1 cellular context compared by ENCODE assay signal in genomic region chr17:17783825-17784598, GRCh38.
TF ChIP-seq lines count a peak whose summit lies in the region.

No MANE protein-coding gene starts in this region.

TF ChIP-seq in GM12878, 131 proteins besides CTCF, POLR2A, EP300 and RAD21 (continued from another document and continues in another):
- TF ChIP-seq KLF5 (IDR thresholded peaks at IDR 0.05; ENCODE audit: partially characterized antibody) (no peak), CBX5 (IDR thresholded peaks at IDR 0.05; ENCODE audit: low read depth) (no peak), RELA (IDR thresholded peaks at IDR 0.05; ENCODE audit: borderline replicate concordance, partially characterized antibody) (no peak), NRF1 (conservative IDR thresholded peaks at IDR 0.05; ENCODE audit: low read depth, low read length) (no peak), CEBPZ (IDR thresholded peaks at IDR 0.05; ENCODE audit: low read depth, low read length) (no peak), ZZZ3 (IDR thresholded peaks at IDR 0.05; ENCODE audit: control insufficient read depth, insufficient read length, low read depth) (no peak), ELK1 (IDR thresholded peaks at IDR 0.05; ENCODE audit: low read depth, low read length) (no peak), SP1 (IDR thresholded peaks at IDR 0.05; ENCODE audit: low read depth, low read length) (no peak), PAX8 (IDR thresholded peaks at IDR 0.05) (no peak), SMC3 (IDR thresholded peaks at IDR 0.05; ENCODE audit: borderline replicate concordance, low read length) (0 out of 2 replicates have a peak, but pooled peaks have one; percentile 9), TCF7 (IDR thresholded peaks at IDR 0.05; ENCODE audit: borderline replicate concordance) (no peak), ZBED1 (IDR thresholded peaks at IDR 0.05; ENCODE audit: borderline replicate concordance) (no peak), NR2F1 (conservative IDR thresholded peaks at IDR 0.05) (no peak), GATAD2B (conservative IDR thresholded peaks at IDR 0.05; ENCODE audit: low read depth) (no peak), RAD51 (IDR thresholded peaks at IDR 0.05) (no peak), ASH2L (IDR thresholded peaks at IDR 0.05; ENCODE audit: borderline replicate concordance, low read depth) (no peak), ETV6 (conservative IDR thresholded peaks at IDR 0.05 in 1 of 2, IDR thresholded peaks at IDR 0.05 in 1 of 2; ENCODE audit: borderline replicate concordance in 1 of 2, low read depth in 1 of 2) (no peak), CHD2 (IDR thresholded peaks at IDR 0.05; ENCODE audit: borderline replicate concordance, low read depth, low read length) (no peak), NBN (IDR thresholded peaks at IDR 0.05) (peak; percentile 59; the same call in 1 of the 2 replicates), CREB1 (IDR thresholded peaks at IDR 0.05; ENCODE audit: low read depth) (no peak), POU2F2 (IDR thresholded peaks at IDR 0.05; ENCODE audit: borderline replicate concordance, low read depth, low read length) (no peak), USF1 (IDR thresholded peaks at IDR 0.05; ENCODE audit: borderline replicate concordance, extremely low read length, insufficient read depth, low read depth, low read length) (no peak), RFX5 (IDR thresholded peaks at IDR 0.05; ENCODE audit: low read depth, low read length) (no peak), SMARCA5 (IDR thresholded peaks at IDR 0.05) (no peak), PML (IDR thresholded peaks at IDR 0.05; ENCODE audit: low read length) (no peak), ZNF384 (IDR thresholded peaks at IDR 0.05; ENCODE audit: borderline replicate concordance, low read depth, low read length) (no peak), IKZF1 (conservative IDR thresholded peaks at IDR 0.05) (peak; percentile 71), SUPT20H (IDR thresholded peaks at IDR 0.05; ENCODE audit: borderline replicate concordance, control insufficient read depth, low read depth, low read length) (no peak), KDM1A (IDR thresholded peaks at IDR 0.05; ENCODE audit: borderline replicate concordance) (no peak), BRCA1 (IDR thresholded peaks at IDR 0.05; ENCODE audit: low read depth, low read length) (no peak), RCOR1 (conservative IDR thresholded peaks at IDR 0.05; ENCODE audit: low read depth, low read length) (no peak), CBX3 (IDR thresholded peaks at IDR 0.05; ENCODE audit: borderline replicate concordance, low read depth) (no peak), FOS (IDR thresholded peaks at IDR 0.05; ENCODE audit: borderline replicate concordance, extremely low read depth, insufficient read length) (no peak), WRNIP1 (IDR thresholded peaks at IDR 0.05; ENCODE audit: borderline replicate concordance, low read depth, low read length) (no peak), MEF2B (IDR thresholded peaks at IDR 0.05; ENCODE audit: partially characterized antibody, poor library complexity, severe bottlenecking) (peak; percentile 92), ZSCAN29 (IDR thresholded peaks at IDR 0.05) (no peak), ATF7 (IDR thresholded peaks at IDR 0.05; ENCODE audit: low read depth) (peak; percentile 13; the same call in 1 of the 2 replicates), MYC (IDR thresholded peaks at IDR 0.05; ENCODE audit: insufficient read depth, insufficient read length, insufficient replicate concordance, low read length, severe bottlenecking) (no peak), RUNX3 (IDR thresholded peaks at IDR 0.05; ENCODE audit: low read length) (peak; percentile 39)
- TF ChIP-seq, protein P1, sequence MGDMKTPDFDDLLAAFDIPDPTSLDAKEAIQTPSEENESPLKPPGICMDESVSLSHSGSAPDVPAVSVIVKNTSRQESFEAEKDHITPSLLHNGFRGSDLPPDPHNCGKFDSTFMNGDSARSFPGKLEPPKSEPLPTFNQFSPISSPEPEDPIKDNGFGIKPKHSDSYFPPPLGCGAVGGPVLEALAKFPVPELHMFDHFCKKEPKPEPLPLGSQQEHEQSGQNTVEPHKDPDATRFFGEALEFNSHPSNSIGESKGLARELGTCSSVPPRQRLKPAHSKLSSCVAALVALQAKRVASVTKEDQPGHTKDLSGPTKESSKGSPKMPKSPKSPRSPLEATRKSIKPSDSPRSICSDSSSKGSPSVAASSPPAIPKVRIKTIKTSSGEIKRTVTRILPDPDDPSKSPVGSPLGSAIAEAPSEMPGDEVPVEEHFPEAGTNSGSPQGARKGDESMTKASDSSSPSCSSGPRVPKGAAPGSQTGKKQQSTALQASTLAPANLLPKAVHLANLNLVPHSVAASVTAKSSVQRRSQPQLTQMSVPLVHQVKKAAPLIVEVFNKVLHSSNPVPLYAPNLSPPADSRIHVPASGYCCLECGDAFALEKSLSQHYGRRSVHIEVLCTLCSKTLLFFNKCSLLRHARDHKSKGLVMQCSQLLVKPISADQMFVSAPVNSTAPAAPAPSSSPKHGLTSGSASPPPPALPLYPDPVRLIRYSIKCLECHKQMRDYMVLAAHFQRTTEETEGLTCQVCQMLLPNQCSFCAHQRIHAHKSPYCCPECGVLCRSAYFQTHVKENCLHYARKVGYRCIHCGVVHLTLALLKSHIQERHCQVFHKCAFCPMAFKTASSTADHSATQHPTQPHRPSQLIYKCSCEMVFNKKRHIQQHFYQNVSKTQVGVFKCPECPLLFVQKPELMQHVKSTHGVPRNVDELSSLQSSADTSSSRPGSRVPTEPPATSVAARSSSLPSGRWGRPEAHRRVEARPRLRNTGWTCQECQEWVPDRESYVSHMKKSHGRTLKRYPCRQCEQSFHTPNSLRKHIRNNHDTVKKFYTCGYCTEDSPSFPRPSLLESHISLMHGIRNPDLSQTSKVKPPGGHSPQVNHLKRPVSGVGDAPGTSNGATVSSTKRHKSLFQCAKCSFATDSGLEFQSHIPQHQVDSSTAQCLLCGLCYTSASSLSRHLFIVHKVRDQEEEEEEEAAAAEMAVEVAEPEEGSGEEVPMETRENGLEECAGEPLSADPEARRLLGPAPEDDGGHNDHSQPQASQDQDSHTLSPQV (IDR thresholded peaks at IDR 0.05): no peak
- TF ChIP-seq, protein P2, sequence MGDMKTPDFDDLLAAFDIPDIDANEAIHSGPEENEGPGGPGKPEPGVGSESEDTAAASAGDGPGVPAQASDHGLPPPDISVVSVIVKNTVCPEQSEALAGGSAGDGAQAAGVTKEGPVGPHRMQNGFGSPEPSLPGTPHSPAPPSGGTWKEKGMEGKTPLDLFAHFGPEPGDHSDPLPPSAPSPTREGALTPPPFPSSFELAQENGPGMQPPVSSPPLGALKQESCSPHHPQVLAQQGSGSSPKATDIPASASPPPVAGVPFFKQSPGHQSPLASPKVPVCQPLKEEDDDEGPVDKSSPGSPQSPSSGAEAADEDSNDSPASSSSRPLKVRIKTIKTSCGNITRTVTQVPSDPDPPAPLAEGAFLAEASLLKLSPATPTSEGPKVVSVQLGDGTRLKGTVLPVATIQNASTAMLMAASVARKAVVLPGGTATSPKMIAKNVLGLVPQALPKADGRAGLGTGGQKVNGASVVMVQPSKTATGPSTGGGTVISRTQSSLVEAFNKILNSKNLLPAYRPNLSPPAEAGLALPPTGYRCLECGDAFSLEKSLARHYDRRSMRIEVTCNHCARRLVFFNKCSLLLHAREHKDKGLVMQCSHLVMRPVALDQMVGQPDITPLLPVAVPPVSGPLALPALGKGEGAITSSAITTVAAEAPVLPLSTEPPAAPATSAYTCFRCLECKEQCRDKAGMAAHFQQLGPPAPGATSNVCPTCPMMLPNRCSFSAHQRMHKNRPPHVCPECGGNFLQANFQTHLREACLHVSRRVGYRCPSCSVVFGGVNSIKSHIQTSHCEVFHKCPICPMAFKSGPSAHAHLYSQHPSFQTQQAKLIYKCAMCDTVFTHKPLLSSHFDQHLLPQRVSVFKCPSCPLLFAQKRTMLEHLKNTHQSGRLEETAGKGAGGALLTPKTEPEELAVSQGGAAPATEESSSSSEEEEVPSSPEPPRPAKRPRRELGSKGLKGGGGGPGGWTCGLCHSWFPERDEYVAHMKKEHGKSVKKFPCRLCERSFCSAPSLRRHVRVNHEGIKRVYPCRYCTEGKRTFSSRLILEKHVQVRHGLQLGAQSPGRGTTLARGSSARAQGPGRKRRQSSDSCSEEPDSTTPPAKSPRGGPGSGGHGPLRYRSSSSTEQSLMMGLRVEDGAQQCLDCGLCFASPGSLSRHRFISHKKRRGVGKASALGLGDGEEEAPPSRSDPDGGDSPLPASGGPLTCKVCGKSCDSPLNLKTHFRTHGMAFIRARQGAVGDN (IDR thresholded peaks at IDR 0.05): no peak
- TF ChIP-seq, protein P3, sequence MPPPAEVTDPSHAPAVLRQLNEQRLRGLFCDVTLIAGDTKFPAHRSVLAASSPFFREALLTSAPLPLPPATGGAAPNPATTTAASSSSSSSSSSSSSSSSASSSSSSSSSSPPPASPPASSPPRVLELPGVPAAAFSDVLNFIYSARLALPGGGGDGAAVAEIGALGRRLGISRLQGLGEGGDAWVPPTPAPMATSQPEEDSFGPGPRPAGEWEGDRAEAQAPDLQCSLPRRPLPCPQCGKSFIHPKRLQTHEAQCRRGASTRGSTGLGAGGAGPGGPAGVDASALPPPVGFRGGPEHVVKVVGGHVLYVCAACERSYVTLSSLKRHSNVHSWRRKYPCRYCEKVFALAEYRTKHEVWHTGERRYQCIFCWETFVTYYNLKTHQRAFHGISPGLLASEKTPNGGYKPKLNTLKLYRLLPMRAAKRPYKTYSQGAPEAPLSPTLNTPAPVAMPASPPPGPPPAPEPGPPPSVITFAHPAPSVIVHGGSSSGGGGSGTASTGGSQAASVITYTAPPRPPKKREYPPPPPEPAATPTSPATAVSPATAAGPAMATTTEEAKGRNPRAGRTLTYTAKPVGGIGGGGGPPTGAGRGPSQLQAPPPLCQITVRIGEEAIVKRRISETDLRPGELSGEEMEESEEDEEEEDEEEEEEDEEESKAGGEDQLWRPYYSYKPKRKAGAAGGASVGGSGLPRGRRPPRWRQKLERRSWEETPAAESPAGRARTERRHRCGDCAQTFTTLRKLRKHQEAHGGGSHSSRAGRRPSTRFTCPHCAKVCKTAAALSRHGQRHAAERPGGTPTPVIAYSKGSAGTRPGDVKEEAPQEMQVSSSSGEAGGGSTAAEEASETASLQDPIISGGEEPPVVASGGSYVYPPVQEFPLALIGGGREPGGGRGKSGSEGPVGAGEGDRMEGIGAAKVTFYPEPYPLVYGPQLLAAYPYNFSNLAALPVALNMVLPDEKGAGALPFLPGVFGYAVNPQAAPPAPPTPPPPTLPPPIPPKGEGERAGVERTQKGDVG (CRISPR knock-in tag; IDR thresholded peaks at IDR 0.05): no peak
- TF ChIP-seq, protein P4, sequence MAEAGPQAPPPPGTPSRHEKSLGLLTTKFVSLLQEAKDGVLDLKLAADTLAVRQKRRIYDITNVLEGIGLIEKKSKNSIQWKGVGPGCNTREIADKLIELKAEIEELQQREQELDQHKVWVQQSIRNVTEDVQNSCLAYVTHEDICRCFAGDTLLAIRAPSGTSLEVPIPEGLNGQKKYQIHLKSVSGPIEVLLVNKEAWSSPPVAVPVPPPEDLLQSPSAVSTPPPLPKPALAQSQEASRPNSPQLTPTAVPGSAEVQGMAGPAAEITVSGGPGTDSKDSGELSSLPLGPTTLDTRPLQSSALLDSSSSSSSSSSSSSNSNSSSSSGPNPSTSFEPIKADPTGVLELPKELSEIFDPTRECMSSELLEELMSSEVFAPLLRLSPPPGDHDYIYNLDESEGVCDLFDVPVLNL (IDR thresholded peaks at IDR 0.05; ENCODE audit: low read depth, low read length): no peak
- TF ChIP-seq, protein P5, sequence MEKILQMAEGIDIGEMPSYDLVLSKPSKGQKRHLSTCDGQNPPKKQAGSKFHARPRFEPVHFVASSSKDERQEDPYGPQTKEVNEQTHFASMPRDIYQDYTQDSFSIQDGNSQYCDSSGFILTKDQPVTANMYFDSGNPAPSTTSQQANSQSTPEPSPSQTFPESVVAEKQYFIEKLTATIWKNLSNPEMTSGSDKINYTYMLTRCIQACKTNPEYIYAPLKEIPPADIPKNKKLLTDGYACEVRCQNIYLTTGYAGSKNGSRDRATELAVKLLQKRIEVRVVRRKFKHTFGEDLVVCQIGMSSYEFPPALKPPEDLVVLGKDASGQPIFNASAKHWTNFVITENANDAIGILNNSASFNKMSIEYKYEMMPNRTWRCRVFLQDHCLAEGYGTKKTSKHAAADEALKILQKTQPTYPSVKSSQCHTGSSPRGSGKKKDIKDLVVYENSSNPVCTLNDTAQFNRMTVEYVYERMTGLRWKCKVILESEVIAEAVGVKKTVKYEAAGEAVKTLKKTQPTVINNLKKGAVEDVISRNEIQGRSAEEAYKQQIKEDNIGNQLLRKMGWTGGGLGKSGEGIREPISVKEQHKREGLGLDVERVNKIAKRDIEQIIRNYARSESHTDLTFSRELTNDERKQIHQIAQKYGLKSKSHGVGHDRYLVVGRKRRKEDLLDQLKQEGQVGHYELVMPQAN (conservative IDR thresholded peaks at IDR 0.05): no peak
